Comparison of ENCODE assay signal across 12 cellular contexts in genomic region chr17:80969030-80969673, GRCh38. TPM values are rescaled to one million over a fixed set of nuclear protein-coding genes. Genes with fewer than 3 reads are reported as not detected.
DNase-seq lines count a peak whose midpoint lies in the region; ATAC-seq and TF ChIP-seq lines count a peak whose summit lies in the region.
"Had no signal": no experiment of that assay in that cellular context is flagged by ENCODE, and none has a peak within 500 bp of the region (broad histone marks: within the 10 kb centered on the region; RNA-seq: fewer than 3 reads in every experiment).

No MANE protein-coding gene starts in this region.

- H3K27me3 ChIP-seq in RWPE2 (ENCODE audit: insufficient read depth, poor library complexity, severe bottlenecking) (no peaks in the 10 kb centered on the region), esophagus muscularis mucosa (peaks cover 0 to 14% (median 0%) of the 10 kb centered on the region in 4 donors), ovary (no peaks in the 10 kb centered on the region)

- H3K27ac ChIP-seq in RWPE2 (ENCODE audit: poor library complexity, severe bottlenecking): no peak overlapping the region
- H3K27ac ChIP-seq in esophagus muscularis mucosa (replicated peaks in 1 of 4): peak overlapping the region; percentile 69 to 87 (median 78)
- H3K27ac ChIP-seq in ovary: no peak overlapping the region

- H3K4me3 ChIP-seq in RWPE2 (ENCODE audit: severe bottlenecking): no peak overlapping the region
- H3K4me3 ChIP-seq in esophagus muscularis mucosa: peak overlapping the region in 2 of 4 donors; percentile 15 to 20
- no peak overlapping the region for H3K4me3 ChIP-seq in ovary
- H3K4me3 ChIP-seq: HAP-1 had no signal

- peak; percentile 65 for DNase-seq in CMK (ENCODE audit: low read depth)
- no peak for DNase-seq in RWPE2 (ENCODE audit: low spot score)
- DNase-seq in esophagus muscularis mucosa (ENCODE audit: extremely low spot score): no peak
- peak in 3 of 5 donors; percentile 35 to 63 (median 36) for DNase-seq in ovary
- no peak for DNase-seq in activated effector memory CD4-positive, alpha-beta T cell treated with anti-CD3 and anti-CD28 coated beads, Interleukin-2, amount 50 U/mL, for 16 hours
- DNase-seq in LoVo (ENCODE audit: low spot score): no peak
- DNase-seq: activated CD4-positive, alpha-beta T cell treated with anti-CD3 and anti-CD28 coated beads, Interleukin-2, amount 10 ng/mL, durations not matched to agents 24 days and 14 days; NCI-H187; stimulated activated CD4-positive, alpha-beta T cell treated with anti-CD3 and anti-CD28 coated beads, Interleukin-15, amount 100 ng/mL, for 24 hours had no signal

- TF ChIP-seq POLR2A in esophagus muscularis mucosa (IDR thresholded peaks at IDR 0.05; ENCODE audit: low read depth) (no peak), ovary (IDR thresholded peaks at IDR 0.05) (no peak)

- 49% methylated on average over 7 of the region's 20 CpGs for WGBS in esophagus muscularis mucosa
- WGBS in ovary, 3 donors: 4 to 31% (median 6%) methylated on average over 17 to 20 of the region's 20 CpGs

- H3K4me1 ChIP-seq in RWPE2 (ENCODE audit: insufficient read depth, poor library complexity, severe bottlenecking) (no peaks in the 10 kb centered on the region), esophagus muscularis mucosa (peaks cover 26 to 41% (median 37%) of the 10 kb centered on the region in 4 donors), ovary (ENCODE audit: insufficient read depth) (peaks cover 19% of the 10 kb centered on the region)
- H3K4me1 ChIP-seq: HAP-1 had no signal

- no peaks in the 10 kb centered on the region for H3K36me3 ChIP-seq in RWPE2 (ENCODE audit: low read depth)
- H3K36me3 ChIP-seq in esophagus muscularis mucosa: peaks cover 10 to 23% (median 14%) of the 10 kb centered on the region in 4 donors
- no peaks in the 10 kb centered on the region for H3K36me3 ChIP-seq in ovary
- H3K36me3 ChIP-seq: HAP-1 had no signal

- TF ChIP-seq CTCF in RWPE2 (IDR thresholded peaks at IDR 0.05; ENCODE audit: poor library complexity, severe bottlenecking) (no peak), esophagus muscularis mucosa (IDR thresholded peaks at IDR 0.05) (no peak), ovary (IDR thresholded peaks at IDR 0.05) (no peak)

- no peak for TF ChIP-seq EP300 in esophagus muscularis mucosa (IDR thresholded peaks at IDR 0.05)
- no peak for TF ChIP-seq EP300 in ovary (IDR thresholded peaks at IDR 0.05)

- intact Hi-C loops in esophagus muscularis mucosa (cut with DNase I) (no loop called here), ovary (cut with DNase I) (no loop called here)

- ATAC-seq in RWPE2 (ENCODE audit: low read depth) (peak; percentile 11; the same call in 2 of the 3 replicates), HG02973 (IDR thresholded peaks at IDR 0.05; ENCODE audit: unreplicated experiment) (no peak), HG03039 (IDR thresholded peaks at IDR 0.05; ENCODE audit: unreplicated experiment) (no peak)

- H3K9me3 ChIP-seq in RWPE2 (ENCODE audit: severe bottlenecking) (no peaks in the 10 kb centered on the region), esophagus muscularis mucosa (no peaks in the 10 kb centered on the region), ovary (no peaks in the 10 kb centered on the region)
- H3K9me3 ChIP-seq: HAP-1 had no signal

RNA-seq across cellular contexts. Expression of gene CHMP6, which starts 22.5 kb away (rescaled TPM):
- total RNA-seq in esophagus muscularis mucosa (10 to 100 TPM; 17.6 to 29.2 (median 25.8) TPM), ovary (10 to 100 TPM; 18.5 to 29.7 (median 26.5) TPM)
- polyA plus RNA-seq in ovary: 10 to 100 TPM; 25.6 to 27.5 TPM

Comparison
In these comparisons a context has a peak if more than half of its experiments do, and no peak if none do; other contexts are left out.
1. DNase-seq: peak in CMK (single experiment) and ovary (3 of 5); none in RWPE2 (single experiment), esophagus muscularis mucosa (single experiment), activated effector memory CD4-positive, alpha-beta T cell treated with anti-CD3 and anti-CD28 coated beads, Interleukin-2, amount 50 U/mL, for 16 hours (single experiment) and LoVo (single experiment).
2. H3K27ac ChIP-seq: peak in esophagus muscularis mucosa (4 of 4); none in RWPE2 (single experiment) and ovary (0 of 2).